Comparison of ENCODE assay signal across 9 cellular contexts in the genomic region with DNA sequence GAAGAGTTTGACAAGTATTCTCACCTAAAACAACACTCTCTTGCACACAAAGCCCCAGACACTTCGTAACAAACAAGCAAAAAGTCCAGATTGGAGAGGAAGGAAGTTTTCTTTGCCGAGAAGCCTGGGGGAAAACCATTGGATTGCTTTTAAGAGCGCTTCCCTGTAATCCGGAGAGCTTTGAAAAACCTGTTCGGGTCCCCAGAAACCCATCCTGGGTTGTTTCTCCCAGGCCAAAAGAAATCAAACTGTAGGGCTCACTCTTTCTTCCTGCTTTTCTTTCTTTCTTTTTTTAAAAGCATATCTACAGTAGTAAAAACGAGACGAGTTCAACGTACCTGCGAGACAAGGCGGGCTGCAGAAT. TPM values are rescaled to one million over a fixed set of nuclear protein-coding genes. Genes with fewer than 3 reads are reported as not detected.
DNase-seq lines count a peak whose midpoint lies in the region; ATAC-seq, FAIRE-seq and TF ChIP-seq lines count a peak whose summit lies in the region.
"Had no signal": no experiment of that assay in that cellular context is flagged by ENCODE, and none has a peak within 500 bp of the region (broad histone marks: within the 10 kb centered on the region; RNA-seq: fewer than 3 reads in every experiment).

No MANE protein-coding gene starts in this region.

- FAIRE-seq in HTR-8/SVneo (lab: Jason Lieb, UNC): no peak

- in situ Hi-C loops in G401 (cut with HindIII; ENCODE audit: low sequenced_read_pairs): no loop called here

- intact Hi-C loops in esophagus muscularis mucosa (cut with DNase I): no loop called here

- TF ChIP-seq POLR2A in esophagus muscularis mucosa (IDR thresholded peaks at IDR 0.05; ENCODE audit: low read depth): no peak

- peaks cover 4% of the 10 kb centered on the region for H3K36me3 Mint-ChIP-seq in T-helper 17 cell (ENCODE audit: low read depth)

- peak overlapping the region; percentile 47 for H3K27ac Mint-ChIP-seq in T-helper 17 cell

- TF ChIP-seq EP300 in esophagus muscularis mucosa (IDR thresholded peaks at IDR 0.05): no peak

- H3K4me1 Mint-ChIP-seq in T-helper 17 cell: peaks cover 7% of the 10 kb centered on the region

- no peak for TF ChIP-seq CTCF in esophagus muscularis mucosa (IDR thresholded peaks at IDR 0.05)
- no peak for TF ChIP-seq CTCF in retinal pigment epithelial cell (conservative IDR thresholded peaks at IDR 0.05; ENCODE audit: low read depth, low read length)

- H3K4me3 ChIP-seq in esophagus muscularis mucosa (peak overlapping the region; percentile 21 to 54 (median 42)), retinal pigment epithelial cell (ENCODE audit: low read length) (peak overlapping the region; percentile 31)

- H3K4me3 Mint-ChIP-seq in T-helper 17 cell: peak overlapping the region; percentile 56

- peak; percentile 22 for DNase-seq in NCI-H1105 treated with DMSO at 0.1 percent for 48 hours (lab: John Stamatoyannopoulos, UW)
- no peak for DNase-seq in NCI-H1105 (lab: John Stamatoyannopoulos, UW)
- no peak for DNase-seq in T-helper 17 cell
- DNase-seq in esophagus muscularis mucosa (ENCODE audit: extremely low spot score): no peak
- DNase-seq in retinal pigment epithelial cell (ENCODE audit: low read depth): no peak
- DNase-seq in G401 (ENCODE audit: low spot score): no peak
- DNase-seq in HTR-8/SVneo (ENCODE audit: insufficient read length, low spot score): no peak

- no peaks in the 10 kb centered on the region for H3K36me3 ChIP-seq in esophagus muscularis mucosa

- H3K27me3 ChIP-seq in esophagus muscularis mucosa: peaks cover 16 to 100% (median 92%) of the 10 kb centered on the region in 4 donors

- WGBS in esophagus muscularis mucosa: 9% methylated on average over 10 of the region's 10 CpGs

- H3K27me3 Mint-ChIP-seq in T-helper 17 cell: peaks cover 62% of the 10 kb centered on the region

- peaks cover 9% of the 10 kb centered on the region for H3K9me3 ChIP-seq in T-helper 17 cell (ENCODE audit: control insufficient read depth, low read length, poor library complexity, severe bottlenecking)
- H3K9me3 ChIP-seq in esophagus muscularis mucosa: no peaks in the 10 kb centered on the region

- ATAC-seq in T-helper 17 cell (no peak), HG03135 (IDR thresholded peaks at IDR 0.05; ENCODE audit: unreplicated experiment) (no peak)

- peaks cover 33 to 47% (median 42%) of the 10 kb centered on the region in 4 donors for H3K4me1 ChIP-seq in esophagus muscularis mucosa

- no peak overlapping the region for H3K27ac ChIP-seq in esophagus muscularis mucosa (replicated peaks in 1 of 4)

RNA-seq across cellular contexts. Expression of a gene that starts 0.7 kb away (rescaled TPM):
- total RNA-seq in T-helper 17 cell (not detected), esophagus muscularis mucosa (not detected)
- not detected in 2 replicates for total RNA-seq in G401 (2014; rRNA removed; shearing (Covaris generic))
- total RNA-seq: HT1080 had no signal
